1 cellular context compared by ENCODE assay signal in genomic region chr12:103929909-103930786, GRCh38.
TF ChIP-seq lines count a peak whose summit lies in the region.

Gene HSP90B1, plus strand, starts transcription at chr12:103930410. Its CDS starts 106 bp downstream, at chr12:103930516.

TF ChIP-seq in K562, 482 proteins besides CTCF, POLR2A, EP300 and RAD21 (continued from another document and continues in another):
- TF ChIP-seq ZNF407 (IDR thresholded peaks at IDR 0.05; ENCODE audit: low read depth) (no peak), ELF4 (CRISPR knock-in tag; IDR thresholded peaks at IDR 0.05) (no peak), PRDM10 (IDR thresholded peaks at IDR 0.05; ENCODE audit: partially characterized antibody) (peak; percentile 44), YY1 (IDR thresholded peaks at IDR 0.05; ENCODE audit: borderline replicate concordance in 1 of 3, control insufficient read depth in 1 of 3, extremely low read depth in 1 of 3, insufficient read depth in 3 of 3, insufficient read length in 1 of 3, insufficient replicate concordance in 2 of 3, low read depth in 1 of 3, low read length in 2 of 3) (peak in 2 of 3 experiments; percentile 42 to 56), ZNF512 (tag; IDR thresholded peaks at IDR 0.05) (no peak), ZNF586 (CRISPR knock-in tag; conservative IDR thresholded peaks at IDR 0.05) (no peak), MYBL2 (IDR thresholded peaks at IDR 0.05; ENCODE audit: low read depth) (peak; percentile 94), MYBL2 (CRISPR knock-in tag; IDR thresholded peaks at IDR 0.05; ENCODE audit: borderline replicate concordance) (no peak; the same call in 1 of the 2 replicates), UBTF (IDR thresholded peaks at IDR 0.05; ENCODE audit: borderline replicate concordance in 1 of 2, low read depth in 2 of 2, low read length in 2 of 2) (no peak), RAD51 (IDR thresholded peaks at IDR 0.05; ENCODE audit: borderline replicate concordance, low read depth) (peak; percentile 43; the same call in 1 of the 2 replicates), GMEB1 (CRISPR knock-in tag; IDR thresholded peaks at IDR 0.05) (no peak), ARID3A (IDR thresholded peaks at IDR 0.05; ENCODE audit: borderline replicate concordance, low read depth, low read length) (no peak), ZNF589 (CRISPR knock-in tag; IDR thresholded peaks at IDR 0.05; ENCODE audit: low read depth) (peak; percentile 94; the same call in 1 of the 2 replicates), SMAD1 (IDR thresholded peaks at IDR 0.05; ENCODE audit: low read depth, low read length, partially characterized antibody) (peak; percentile 86), MYNN (IDR thresholded peaks at IDR 0.05) (peak; percentile 80), MYNN (CRISPR knock-in tag; IDR thresholded peaks at IDR 0.05) (no peak), GTF3C2 (IDR thresholded peaks at IDR 0.05; ENCODE audit: borderline replicate concordance, extremely low read depth, insufficient read length) (no peak), RB1 (IDR thresholded peaks at IDR 0.05; ENCODE audit: low read depth) (peak; percentile 56; the same call in 1 of the 2 replicates), ZNF644 (tag; IDR thresholded peaks at IDR 0.05; ENCODE audit: low read depth) (peak; percentile 70; the same call in 1 of the 2 replicates), GABPA (tag; conservative IDR thresholded peaks at IDR 0.05; ENCODE audit: low read depth) (peak; percentile 97), CREB3 (tag; conservative IDR thresholded peaks at IDR 0.05; ENCODE audit: low read depth) (no peak), PML (IDR thresholded peaks at IDR 0.05; ENCODE audit: low read length) (peak; percentile 93), THRA (IDR thresholded peaks at IDR 0.05) (no peak), CEBPB (tag; IDR thresholded peaks at IDR 0.05) (no peak), CBX1 (IDR thresholded peaks at IDR 0.05; ENCODE audit: low read depth) (peak; percentile 54; the same call in 1 of the 2 replicates), SAP30 (IDR thresholded peaks at IDR 0.05; ENCODE audit: borderline replicate concordance, insufficient read depth, low read depth, low read length, poor library complexity, severe bottlenecking) (peak; percentile 50)
